ENCODE assay signal across 16 cellular contexts in the genomic region with DNA sequence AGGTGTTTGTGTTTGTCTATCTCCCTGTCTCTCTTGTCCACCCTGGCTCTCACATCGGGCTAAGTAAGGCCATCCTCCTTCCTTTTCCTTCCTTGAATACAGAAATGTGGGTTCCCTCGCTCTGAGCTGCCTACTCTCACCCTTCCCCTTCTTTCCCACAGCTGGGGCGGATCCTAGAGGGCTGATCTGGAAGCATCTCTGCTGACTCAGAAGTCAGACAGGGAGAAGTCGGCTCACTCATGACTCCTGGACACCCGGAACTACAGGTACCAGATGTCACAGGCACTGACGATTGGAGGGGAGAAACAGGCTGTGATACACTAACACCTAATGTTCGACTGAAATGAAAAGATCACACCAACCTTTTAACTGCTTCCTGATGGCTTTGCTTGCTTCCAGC.
"Had no signal": no experiment of that assay in that cellular context is flagged by ENCODE, and none has a peak within 500 bp of the region (broad histone marks: within the 10 kb centered on the region; RNA-seq: fewer than 3 reads in every experiment).

No MANE protein-coding gene starts in this region.

- H3K36me3 ChIP-seq: prostate gland, right atrium auricular region had no signal

- H3K4me1 Mint-ChIP-seq: neural crest cell had no signal

- H3K36me3 Mint-ChIP-seq: activated CD4-positive, alpha-beta memory T cell treated with anti-CD3 and anti-CD28 coated beads for 36 hours; activated naive CD8-positive, alpha-beta T cell had no signal

- H3K4me3 ChIP-seq: body of pancreas, heart right ventricle, prostate gland, right atrium auricular region, upper lobe of left lung had no signal

- H3K4me3 Mint-ChIP-seq: activated CD4-positive, alpha-beta memory T cell treated with anti-CD3 and anti-CD28 coated beads for 36 hours; activated naive CD8-positive, alpha-beta T cell; activated T-helper 1 cell treated with anti-CD3 and anti-CD28 coated beads, Interleukin-12 subunit alpha, Interleukin-12 subunit beta, Interleukin-2, Interleukin-4 antibody, amounts not matched to agents 30 ng/mL and 10 ng/mL and 1 ng/mL, durations not matched to agents 14 hours and 24 hours and 36 hours; neural crest cell; stimulated activated naive CD8-positive, alpha-beta T cell treated with anti-CD3 and anti-CD28 coated beads, Interleukin-15, Interleukin-2, amounts not matched to agents 100 ng/mL and 50 ng/mL, for 24 hours had no signal

- H3K27ac ChIP-seq: body of pancreas, heart right ventricle, prostate gland, right atrium auricular region, upper lobe of left lung had no signal

- ATAC-seq: body of pancreas, heart right ventricle, left ventricle myocardium superior had no signal

- H3K27ac Mint-ChIP-seq: activated CD4-positive, alpha-beta memory T cell treated with anti-CD3 and anti-CD28 coated beads for 36 hours; activated naive CD8-positive, alpha-beta T cell; activated T-helper 1 cell treated with anti-CD3 and anti-CD28 coated beads, Interleukin-12 subunit alpha, Interleukin-12 subunit beta, Interleukin-2, Interleukin-4 antibody, amounts not matched to agents 30 ng/mL and 10 ng/mL and 1 ng/mL, durations not matched to agents 14 hours and 24 hours and 36 hours; stimulated activated naive CD8-positive, alpha-beta T cell treated with anti-CD3 and anti-CD28 coated beads, Interleukin-15, Interleukin-2, amounts not matched to agents 100 ng/mL and 50 ng/mL, for 24 hours had no signal

- DNase-seq: activated CD4-positive, alpha-beta memory T cell treated with anti-CD3 and anti-CD28 coated beads for 36 hours; activated CD4-positive, alpha-beta T cell treated with anti-CD3 and anti-CD28 coated beads for 4 hours; activated gamma-delta T cell treated with Interleukin-2 at 50 U/mL for 16 hours; activated T-cell treated with anti-CD3 and anti-CD28 coated beads for 4 hours; amygdala; body of pancreas; central memory CD4-positive, alpha-beta T cell; heart right ventricle; left ventricle myocardium superior; upper lobe of left lung had no signal

- H3K9me3 Mint-ChIP-seq: activated CD4-positive, alpha-beta memory T cell treated with anti-CD3 and anti-CD28 coated beads for 36 hours; activated T-helper 1 cell treated with anti-CD3 and anti-CD28 coated beads, Interleukin-12 subunit alpha, Interleukin-12 subunit beta, Interleukin-2, Interleukin-4 antibody, amounts not matched to agents 30 ng/mL and 10 ng/mL and 1 ng/mL, durations not matched to agents 14 hours and 24 hours and 36 hours; neural crest cell; stimulated activated naive CD8-positive, alpha-beta T cell treated with anti-CD3 and anti-CD28 coated beads, Interleukin-15, Interleukin-2, amounts not matched to agents 100 ng/mL and 50 ng/mL, for 24 hours had no signal

- H3K27me3 ChIP-seq: body of pancreas, right atrium auricular region, upper lobe of left lung had no signal

- H3K4me1 ChIP-seq: heart right ventricle, prostate gland, right atrium auricular region, upper lobe of left lung had no signal

- H3K9me3 ChIP-seq: body of pancreas, heart right ventricle, prostate gland, right atrium auricular region, upper lobe of left lung had no signal
